Comparison of ENCODE assay signal across 9 cellular contexts in the genomic region with DNA sequence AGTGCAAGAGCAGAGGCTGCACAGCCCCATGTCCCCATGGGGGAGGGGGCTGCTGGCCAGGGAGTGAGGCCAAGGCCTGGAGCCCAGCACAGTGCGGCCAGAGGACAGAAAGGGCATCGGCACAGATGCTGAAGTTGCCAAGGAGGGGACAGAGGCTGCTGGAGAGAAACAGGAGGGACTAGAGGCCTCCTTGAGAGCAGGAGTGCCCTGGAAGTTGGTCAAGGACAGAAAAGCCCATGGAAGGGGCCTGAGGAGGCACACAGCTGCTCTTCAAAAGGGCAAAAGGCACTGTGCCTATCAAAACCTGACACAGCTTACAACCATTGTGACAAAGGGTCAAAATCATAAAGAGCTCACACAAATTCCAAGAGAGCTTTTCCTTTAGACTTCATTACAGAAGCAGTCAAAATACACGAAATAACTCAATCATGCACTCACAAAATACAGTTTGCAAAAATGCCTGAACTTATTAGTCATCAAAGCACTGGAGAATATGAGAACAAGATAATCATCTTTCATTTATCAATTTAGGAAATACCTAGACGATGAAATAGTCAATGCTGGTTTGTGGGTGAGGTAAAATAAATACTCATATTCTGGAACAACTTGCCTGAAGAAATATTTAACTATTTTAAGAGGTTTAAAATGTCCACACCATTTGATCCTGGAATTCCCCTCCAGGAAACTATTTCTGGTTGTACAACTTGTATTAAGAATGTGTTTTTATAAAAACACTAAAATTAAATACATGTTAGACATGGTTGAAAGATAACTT.
DNase-seq lines count a peak whose midpoint lies in the region; ATAC-seq and TF ChIP-seq lines count a peak whose summit lies in the region.
"Had no signal": no experiment of that assay in that cellular context is flagged by ENCODE, and none has a peak within 500 bp of the region (broad histone marks: within the 10 kb centered on the region; RNA-seq: fewer than 3 reads in every experiment).

No MANE protein-coding gene starts in this region.

- no peak for TF ChIP-seq POLR2A in stomach (IDR thresholded peaks at IDR 0.05)
- TF ChIP-seq POLR2A in erythroblast (IDR thresholded peaks at IDR 0.05; ENCODE audit: low read length): no peak

- no peaks in the 10 kb centered on the region for H3K9me3 ChIP-seq in stomach

- TF ChIP-seq CTCF in stomach (IDR thresholded peaks at IDR 0.05): no peak

- H3K4me1 ChIP-seq in stomach: peaks cover 0 to 37% (median 4%) of the 10 kb centered on the region in 4 donors

- intact Hi-C loops in stomach (cut with DNase I; ENCODE audit: low total_unique reads): no loop called here

- no peak for TF ChIP-seq EP300 in stomach (IDR thresholded peaks at IDR 0.05)

- H3K4me3 ChIP-seq in stomach: no peak overlapping the region

- no peak for ATAC-seq in GM18520 (IDR thresholded peaks at IDR 0.05; ENCODE audit: unreplicated experiment)

- no peaks in the 10 kb centered on the region for H3K27me3 ChIP-seq in stomach

- DNase-seq in H4 (ENCODE audit: low spot score) (peak; percentile 52), amniotic epithelial cell (ENCODE audit: low read depth) (peak; percentile 79), iris pigment epithelial cell (ENCODE audit: low read depth) (peak; percentile 93), stomach (no peak), activated T-cell treated with anti-CD3 and anti-CD28 coated beads for 4 hours (no peak), erythroblast (lab: John Stamatoyannopoulos, UW) (no peak), NCI-H774 (lab: John Stamatoyannopoulos, UW) (no peak)
- DNase-seq: substantia nigra had no signal

- WGBS in stomach, 5 donors: 36 to 59% (median 43%) methylated on average over 4 of the region's 4 CpGs

- H3K27ac ChIP-seq in stomach: peak overlapping the region in 4 of 5 donors; percentile 17 to 69 (median 33)

- peaks cover 30 to 92% (median 82%) of the 10 kb centered on the region in 4 donors for H3K36me3 ChIP-seq in stomach

Comparison
In these comparisons a context has a peak if more than half of its experiments do, and no peak if none do; other contexts are left out.
1. DNase-seq: peak in H4 (single experiment), amniotic epithelial cell (single experiment) and iris pigment epithelial cell (single experiment); none in stomach (single experiment), activated T-cell treated with anti-CD3 and anti-CD28 coated beads for 4 hours (single experiment), erythroblast (0 of 2) and NCI-H774 (single experiment).